ENCODE assay signal across 19 cellular contexts in genomic region chr7:107701191-107701590, GRCh38. TPM values are rescaled to one million over a fixed set of nuclear protein-coding genes. Genes with fewer than 3 reads are reported as not detected.
DNase-seq lines count a peak whose midpoint lies in the region; ATAC-seq and TF ChIP-seq lines count a peak whose summit lies in the region.
"Had no signal": no experiment of that assay in that cellular context is flagged by ENCODE, and none has a peak within 500 bp of the region (broad histone marks: within the 10 kb centered on the region; RNA-seq: fewer than 3 reads in every experiment).

No MANE protein-coding gene starts in this region.

- peaks cover 17% of the 10 kb centered on the region for H3K4me1 Mint-ChIP-seq in T-helper 17 cell

- peaks cover 2% of the 10 kb centered on the region for H3K36me3 Mint-ChIP-seq in T-helper 17 cell (ENCODE audit: low read depth)
- H3K36me3 Mint-ChIP-seq: CD4-positive, alpha-beta memory T cell had no signal

- H3K9me3 ChIP-seq in T-helper 17 cell (ENCODE audit: control insufficient read depth, low read length, poor library complexity, severe bottlenecking) (no peaks in the 10 kb centered on the region), tibial nerve (no peaks in the 10 kb centered on the region)
- H3K9me3 ChIP-seq: Caco-2 had no signal

- ATAC-seq in T-helper 17 cell (no peak), HG03565 (IDR thresholded peaks at IDR 0.05; ENCODE audit: unreplicated experiment) (no peak)
- ATAC-seq: GM12878, GM23338, HCT116 had no signal

- no peak for TF ChIP-seq CTCF in tibial nerve (IDR thresholded peaks at IDR 0.05)

- H3K27ac Mint-ChIP-seq in T-helper 17 cell = no peak overlapping the region
- H3K27ac Mint-ChIP-seq: CD4-positive, alpha-beta memory T cell; GM23338; H9 had no signal

- no peak overlapping the region for H3K27ac ChIP-seq in tibial nerve

- H3K27me3 Mint-ChIP-seq in T-helper 17 cell = peaks cover 15% of the 10 kb centered on the region
- H3K27me3 Mint-ChIP-seq: CD4-positive, alpha-beta memory T cell had no signal

- TF ChIP-seq POLR2A in tibial nerve (IDR thresholded peaks at IDR 0.05) = no peak

- H3K36me3 ChIP-seq in tibial nerve = no peaks in the 10 kb centered on the region

- 37 to 42% methylated on average over 3 of the region's 3 CpGs for WGBS in tibial nerve, 2 donors

- no peak for TF ChIP-seq EP300 in tibial nerve (IDR thresholded peaks at IDR 0.05)

- no peak overlapping the region for H3K4me3 ChIP-seq in tibial nerve
- H3K4me3 ChIP-seq: GM12878, GM23338 had no signal

- H3K4me1 ChIP-seq in tibial nerve = peaks cover 0 to 23% (median 0%) of the 10 kb centered on the region in 4 donors
- H3K4me1 ChIP-seq: Caco-2 had no signal

- DNase-seq in RPMI7951 (ENCODE audit: low read depth) = peak; percentile 26
- peak; percentile 43 for DNase-seq in dermis blood vessel endothelial cell
- DNase-seq in foreskin melanocyte = peak; percentile 73
- no peak for DNase-seq in T-helper 17 cell
- no peak for DNase-seq in tibial nerve (ENCODE audit: low spot score in 2 of 2)
- no peak for DNase-seq in activated CD4-positive, CD25-positive, alpha-beta regulatory T cell (lab: John Stamatoyannopoulos, UW)
- DNase-seq: C1 segment of cervical spinal cord; Caco-2; CD4-positive, alpha-beta memory T cell; DMS153; DND-41; EL; GDM1; H9 had no signal

- H3K4me3 Mint-ChIP-seq in T-helper 17 cell = no peak overlapping the region
- H3K4me3 Mint-ChIP-seq: CD4-positive, alpha-beta memory T cell; GM23338; H9 had no signal

- no peaks in the 10 kb centered on the region for H3K27me3 ChIP-seq in tibial nerve

RNA-seq across cellular contexts. Expression of gene SLC26A4, which starts 40.6 kb away (rescaled TPM):
- 1.4 and 1.5 TPM in 2 replicates for total RNA-seq in RPMI7951 (2014; rRNA removed; shearing (Covaris generic))
- 8.0 and 9.4 TPM in 2 replicates for total RNA-seq in dermis blood vessel endothelial cell
- under 1 TPM; 0.21 to 0.35 TPM for total RNA-seq in T-helper 17 cell
- total RNA-seq in tibial nerve = under 1 TPM; 0.39 to 0.66 (median 0.51) TPM
- total RNA-seq: A673; Caco-2; CD4-positive, alpha-beta memory T cell had no signal

RNA-seq across cellular contexts. Expression of gene CBLL1, which starts 42.8 kb away (rescaled TPM):
- 43.4 and 44.9 TPM in 2 replicates for total RNA-seq in RPMI7951 (2014; rRNA removed; shearing (Covaris generic))
- 18.1 and 18.9 TPM in 2 replicates for total RNA-seq in dermis blood vessel endothelial cell
- total RNA-seq in T-helper 17 cell = 10 to 100 TPM; 85.3 to 90.3 TPM
- total RNA-seq in tibial nerve = 10 to 100 TPM; 16.0 to 24.9 (median 17.9) TPM

Comparison
In these comparisons a context has a peak if more than half of its experiments do, and no peak if none do; other contexts are left out.
1. DNase-seq: peak in RPMI7951 (single experiment), dermis blood vessel endothelial cell (single experiment) and foreskin melanocyte (single experiment); none in T-helper 17 cell (0 of 3), tibial nerve (0 of 2) and activated CD4-positive, CD25-positive, alpha-beta regulatory T cell (0 of 4).